1 cellular context compared by ENCODE assay signal in the genomic region with DNA sequence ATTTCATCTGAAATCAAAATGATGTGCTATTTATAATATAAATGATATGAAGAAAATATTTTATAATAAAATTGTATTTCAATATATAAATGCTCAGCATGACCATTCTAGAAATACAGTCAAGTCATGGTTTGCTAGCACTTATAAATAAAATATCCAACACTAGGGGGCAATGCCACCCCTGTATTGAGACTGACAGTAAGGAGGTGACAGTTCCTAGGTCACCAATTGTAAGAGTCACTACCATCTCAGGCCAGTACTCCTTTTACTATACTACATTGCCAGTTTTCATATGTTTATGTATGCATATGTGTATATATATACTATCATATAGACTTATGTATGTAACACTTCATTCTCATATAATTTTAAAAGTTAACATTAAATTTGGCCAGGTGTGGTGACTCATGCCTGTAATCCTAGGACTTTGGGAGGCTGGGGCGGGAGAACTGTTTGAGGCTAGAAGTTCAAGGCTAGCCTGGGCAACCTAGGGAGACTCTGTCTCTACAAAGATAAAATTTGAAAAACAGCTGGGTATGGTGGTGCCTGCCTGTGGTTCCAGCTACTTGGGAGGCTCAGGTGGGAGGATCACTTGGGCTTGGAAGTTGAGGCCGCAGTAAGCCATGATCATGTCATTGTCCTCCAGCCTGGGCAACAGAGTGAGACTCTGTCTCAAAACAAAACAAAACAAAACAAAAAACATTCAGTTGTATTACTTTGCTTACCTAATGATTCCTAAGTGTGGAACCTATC.
TF ChIP-seq lines count a peak whose summit lies in the region.

No MANE protein-coding gene starts in this region.

TF ChIP-seq in HepG2, 621 proteins besides CTCF, POLR2A, EP300 and RAD21 (continued from another document):
- TF ChIP-seq ELF3 (CRISPR knock-in tag; IDR thresholded peaks at IDR 0.05): 0 out of 2 replicates have a peak, but pooled peaks have one; percentile 28
- TF ChIP-seq ZNF260 (CRISPR knock-in tag; IDR thresholded peaks at IDR 0.05; ENCODE audit: borderline replicate concordance, low read depth): no peak
- TF ChIP-seq, protein P1, sequence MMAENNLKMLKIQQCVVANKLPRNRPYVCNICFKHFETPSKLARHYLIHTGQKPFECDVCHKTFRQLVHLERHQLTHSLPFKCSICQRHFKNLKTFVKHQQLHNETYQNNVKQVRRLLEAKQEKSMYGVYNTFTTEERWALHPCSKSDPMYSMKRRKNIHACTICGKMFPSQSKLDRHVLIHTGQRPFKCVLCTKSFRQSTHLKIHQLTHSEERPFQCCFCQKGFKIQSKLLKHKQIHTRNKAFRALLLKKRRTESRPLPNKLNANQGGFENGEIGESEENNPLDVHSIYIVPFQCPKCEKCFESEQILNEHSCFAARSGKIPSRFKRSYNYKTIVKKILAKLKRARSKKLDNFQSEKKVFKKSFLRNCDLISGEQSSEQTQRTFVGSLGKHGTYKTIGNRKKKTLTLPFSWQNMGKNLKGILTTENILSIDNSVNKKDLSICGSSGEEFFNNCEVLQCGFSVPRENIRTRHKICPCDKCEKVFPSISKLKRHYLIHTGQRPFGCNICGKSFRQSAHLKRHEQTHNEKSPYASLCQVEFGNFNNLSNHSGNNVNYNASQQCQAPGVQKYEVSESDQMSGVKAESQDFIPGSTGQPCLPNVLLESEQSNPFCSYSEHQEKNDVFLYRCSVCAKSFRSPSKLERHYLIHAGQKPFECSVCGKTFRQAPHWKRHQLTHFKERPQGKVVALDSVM (CRISPR knock-in tag; IDR thresholded peaks at IDR 0.05): peak; percentile 93
- peak; percentile 76 for TF ChIP-seq STAG1 (CRISPR knock-in tag; IDR thresholded peaks at IDR 0.05)
- TF ChIP-seq THAP11 (CRISPR knock-in tag; IDR thresholded peaks at IDR 0.05): peak; percentile 79
- TF ChIP-seq ZMYM3 (CRISPR knock-in tag; IDR thresholded peaks at IDR 0.05): 0 out of 2 replicates have a peak, but pooled peaks have one; percentile 48
- TF ChIP-seq, protein P2, sequence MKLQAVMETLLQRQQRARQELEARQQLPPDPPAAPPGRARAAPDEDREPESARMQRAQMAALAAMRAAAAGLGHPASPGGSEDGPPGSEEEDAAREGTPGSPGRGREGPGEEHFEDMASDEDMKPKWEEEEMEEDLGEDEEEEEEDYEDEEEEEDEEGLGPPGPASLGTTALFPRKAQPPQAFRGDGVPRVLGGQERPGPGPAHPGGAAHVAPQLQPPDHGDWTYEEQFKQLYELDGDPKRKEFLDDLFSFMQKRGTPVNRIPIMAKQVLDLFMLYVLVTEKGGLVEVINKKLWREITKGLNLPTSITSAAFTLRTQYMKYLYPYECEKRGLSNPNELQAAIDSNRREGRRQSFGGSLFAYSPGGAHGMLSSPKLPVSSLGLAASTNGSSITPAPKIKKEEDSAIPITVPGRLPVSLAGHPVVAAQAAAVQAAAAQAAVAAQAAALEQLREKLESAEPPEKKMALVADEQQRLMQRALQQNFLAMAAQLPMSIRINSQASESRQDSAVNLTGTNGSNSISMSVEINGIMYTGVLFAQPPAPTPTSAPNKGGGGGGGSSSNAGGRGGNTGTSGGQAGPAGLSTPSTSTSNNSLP (IDR thresholded peaks at IDR 0.05; ENCODE audit: low read depth, low read length): peak; percentile 92
- TF ChIP-seq EHMT2 (IDR thresholded peaks at IDR 0.05; ENCODE audit: borderline replicate concordance, low read depth, low read length): 0 out of 2 replicates have a peak, but pooled peaks have one; percentile 8
- TF ChIP-seq, protein P3, sequence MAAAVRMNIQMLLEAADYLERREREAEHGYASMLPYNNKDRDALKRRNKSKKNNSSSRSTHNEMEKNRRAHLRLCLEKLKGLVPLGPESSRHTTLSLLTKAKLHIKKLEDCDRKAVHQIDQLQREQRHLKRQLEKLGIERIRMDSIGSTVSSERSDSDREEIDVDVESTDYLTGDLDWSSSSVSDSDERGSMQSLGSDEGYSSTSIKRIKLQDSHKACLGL (CRISPR knock-in tag; IDR thresholded peaks at IDR 0.05): no peak
- peak; percentile 51 for TF ChIP-seq TEAD3 (CRISPR knock-in tag; optimal IDR thresholded peaks at IDR 0.05; ENCODE audit: borderline replicate concordance)
- TF ChIP-seq, protein P4, sequence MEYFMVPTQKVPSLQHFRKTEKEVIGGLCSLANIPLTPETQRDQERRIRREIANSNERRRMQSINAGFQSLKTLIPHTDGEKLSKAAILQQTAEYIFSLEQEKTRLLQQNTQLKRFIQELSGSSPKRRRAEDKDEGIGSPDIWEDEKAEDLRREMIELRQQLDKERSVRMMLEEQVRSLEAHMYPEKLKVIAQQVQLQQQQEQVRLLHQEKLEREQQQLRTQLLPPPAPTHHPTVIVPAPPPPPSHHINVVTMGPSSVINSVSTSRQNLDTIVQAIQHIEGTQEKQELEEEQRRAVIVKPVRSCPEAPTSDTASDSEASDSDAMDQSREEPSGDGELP (IDR thresholded peaks at IDR 0.05; ENCODE audit: borderline replicate concordance, low read depth): no peak
- TF ChIP-seq NR2F6 (IDR thresholded peaks at IDR 0.05): 0 out of 2 replicates have a peak, but pooled peaks have one; percentile 15
- no peak for TF ChIP-seq NR2F6 (CRISPR knock-in tag; IDR thresholded peaks at IDR 0.05)
- peak; percentile 97 for TF ChIP-seq ZNF335 (CRISPR knock-in tag; IDR thresholded peaks at IDR 0.05)
- no peak for TF ChIP-seq ZNF264 (CRISPR knock-in tag; IDR thresholded peaks at IDR 0.05)
- TF ChIP-seq NFE2L2 (IDR thresholded peaks at IDR 0.05; ENCODE audit: low read length): peak; percentile 88
- TF ChIP-seq SMC3 (IDR thresholded peaks at IDR 0.05; ENCODE audit: low read length): peak; percentile 53
- no peak for TF ChIP-seq ZNF607 (CRISPR knock-in tag; IDR thresholded peaks at IDR 0.05; ENCODE audit: borderline replicate concordance)
- TF ChIP-seq CCAR2 (optimal IDR thresholded peaks at IDR 0.05; ENCODE audit: low read depth, low read length): no peak
- TF ChIP-seq, protein P5, sequence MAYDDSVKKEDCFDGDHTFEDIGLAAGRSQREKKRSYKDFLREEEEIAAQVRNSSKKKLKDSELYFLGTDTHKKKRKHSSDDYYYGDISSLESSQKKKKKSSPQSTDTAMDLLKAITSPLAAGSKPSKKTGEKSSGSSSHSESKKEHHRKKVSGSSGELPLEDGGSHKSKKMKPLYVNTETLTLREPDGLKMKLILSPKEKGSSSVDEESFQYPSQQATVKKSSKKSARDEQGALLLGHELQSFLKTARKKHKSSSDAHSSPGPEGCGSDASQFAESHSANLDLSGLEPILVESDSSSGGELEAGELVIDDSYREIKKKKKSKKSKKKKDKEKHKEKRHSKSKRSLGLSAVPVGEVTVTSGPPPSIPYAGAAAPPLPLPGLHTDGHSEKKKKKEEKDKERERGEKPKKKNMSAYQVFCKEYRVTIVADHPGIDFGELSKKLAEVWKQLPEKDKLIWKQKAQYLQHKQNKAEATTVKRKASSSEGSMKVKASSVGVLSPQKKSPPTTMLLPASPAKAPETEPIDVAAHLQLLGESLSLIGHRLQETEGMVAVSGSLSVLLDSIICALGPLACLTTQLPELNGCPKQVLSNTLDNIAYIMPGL (CRISPR knock-in tag; IDR thresholded peaks at IDR 0.05; ENCODE audit: borderline replicate concordance in 1 of 2, low read depth in 1 of 2): 0 out of 4 replicates have a peak, but pooled peaks of 1 of the 2 experiments have one; percentile 56
- 0 out of 2 replicates have a peak, but pooled peaks have one; percentile 32 for TF ChIP-seq ERF (CRISPR knock-in tag; IDR thresholded peaks at IDR 0.05)
- peak; percentile 61; the same call in 1 of the 2 replicates for TF ChIP-seq MAFF (IDR thresholded peaks at IDR 0.05; ENCODE audit: low read depth, low read length)
- TF ChIP-seq MAFK (conservative IDR thresholded peaks at IDR 0.05 in 1 of 2, IDR thresholded peaks at IDR 0.05 in 1 of 2; ENCODE audit: low read length in 2 of 2): peak; percentile 52 to 82
